ENCODE assay signal across 8 cellular contexts in the genomic region with DNA sequence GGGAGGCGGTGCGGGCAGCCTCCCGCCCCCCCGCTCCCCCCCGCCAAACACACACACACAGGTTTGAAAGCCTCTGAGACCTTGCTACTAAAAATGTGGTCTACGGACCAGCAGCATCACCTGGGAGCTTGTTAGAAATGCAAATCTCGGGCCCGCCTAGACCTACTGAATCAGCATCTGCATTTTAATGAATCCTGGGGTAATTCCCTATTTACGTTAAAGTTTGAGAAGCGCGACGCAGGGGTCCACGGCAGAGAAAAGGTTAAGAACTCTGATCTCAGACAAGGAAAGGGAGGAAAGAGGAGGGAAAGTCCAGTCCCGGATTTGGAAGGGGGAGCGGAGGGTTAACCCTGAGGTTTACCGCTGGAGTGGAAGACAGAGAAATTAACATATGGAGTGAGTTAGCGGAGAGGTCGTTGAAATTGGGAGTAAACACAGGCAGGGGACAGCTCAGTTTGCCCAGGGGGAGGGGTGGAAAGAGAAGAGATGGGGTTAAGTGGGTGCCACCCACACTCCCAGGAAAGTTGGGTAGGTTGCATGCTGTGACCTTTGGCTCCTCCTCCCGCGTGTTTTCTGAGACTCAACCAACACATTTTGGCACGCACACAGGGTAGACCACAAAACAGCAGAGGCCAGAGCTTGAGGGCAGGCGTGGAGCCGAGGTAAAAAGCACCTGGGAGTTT.
A peak's percentile ranks its signal among the peaks of the same experiment; 100 is the strongest.
DNase-seq lines count a peak whose midpoint lies in the region; ATAC-seq and TF ChIP-seq lines count a peak whose summit lies in the region.

No MANE protein-coding gene starts in this region.

- peaks cover 0 to 62% (median 27%) of the 10 kb centered on the region in 45 donors for H3K27me3 ChIP-seq in dorsolateral prefrontal cortex
- no peaks in the 10 kb centered on the region for H3K27me3 ChIP-seq in gastrocnemius medialis
- H3K27me3 ChIP-seq in MG63: peaks cover 2% of the 10 kb centered on the region; the same call in 1 of the 2 replicates

- no peak for TF ChIP-seq CTCF in dorsolateral prefrontal cortex (IDR thresholded peaks at IDR 0.05 in 54 of 56, conservative IDR thresholded peaks at IDR 0.05 in 2 of 56; ENCODE audit: low read depth in 1 of 56, partially characterized antibody in 56 of 56)
- no peak for TF ChIP-seq CTCF in gastrocnemius medialis (IDR thresholded peaks at IDR 0.05 in 4 of 5, conservative IDR thresholded peaks at IDR 0.05 in 1 of 5)

- H3K4me1 ChIP-seq in gastrocnemius medialis: peaks cover 0 to 11% of the 10 kb centered on the region in 2 donors

- peak overlapping the region in 58 of 59 donors; percentile 20 to 66 (median 45) for H3K4me3 ChIP-seq in dorsolateral prefrontal cortex
- peak overlapping the region; percentile 21 to 32 (median 28) for H3K4me3 ChIP-seq in gastrocnemius medialis
- no peak overlapping the region for H3K4me3 ChIP-seq in MG63

- in situ Hi-C loops in gastrocnemius medialis (cut with MboI; ENCODE audit: low sequenced_read_pairs in 4 of 4): no loop called here
- in situ Hi-C loops in G401 (cut with HindIII; ENCODE audit: low sequenced_read_pairs): no loop called here

- H3K9me3 ChIP-seq in T-helper 17 cell (ENCODE audit: control insufficient read depth, low read length, poor library complexity, severe bottlenecking) (no peaks in the 10 kb centered on the region), gastrocnemius medialis (no peaks in the 10 kb centered on the region), MG63 (no peaks in the 10 kb centered on the region)

- ATAC-seq in HG02642 (IDR thresholded peaks at IDR 0.05; ENCODE audit: poor library complexity, unreplicated experiment): peak; percentile 62
- peak; percentile 89 for ATAC-seq in T-helper 17 cell
- no peak for ATAC-seq in gastrocnemius medialis
- no peak for ATAC-seq in HG02981 (IDR thresholded peaks at IDR 0.05; ENCODE audit: unreplicated experiment)

- H3K27ac ChIP-seq in dorsolateral prefrontal cortex (peak overlapping the region in 9 of 59 donors; percentile 2 to 65 (median 24)), gastrocnemius medialis (no peak overlapping the region)

- peak overlapping the region; percentile 67 for H3K27ac Mint-ChIP-seq in T-helper 17 cell

- peaks cover 2% of the 10 kb centered on the region for H3K36me3 Mint-ChIP-seq in T-helper 17 cell (ENCODE audit: low read depth)

- no peaks in the 10 kb centered on the region for H3K36me3 ChIP-seq in gastrocnemius medialis
- no peaks in the 10 kb centered on the region for H3K36me3 ChIP-seq in MG63

- TF ChIP-seq POLR2A in gastrocnemius medialis (IDR thresholded peaks at IDR 0.05): no peak

- intact Hi-C loops in dorsolateral prefrontal cortex (cut with DNase I): no loop called here
- intact Hi-C loops in gastrocnemius medialis (cut with DNase I; ENCODE audit: low total_unique reads): no loop called here

- H3K4me1 Mint-ChIP-seq in T-helper 17 cell: peaks cover 11% of the 10 kb centered on the region

- H3K4me3 Mint-ChIP-seq in T-helper 17 cell: peak overlapping the region; percentile 89

- H3K27me3 Mint-ChIP-seq in T-helper 17 cell: no peaks in the 10 kb centered on the region

- DNase-seq in DMS53 (lab: John Stamatoyannopoulos, UW) (peak; percentile 75), T-helper 17 cell (no peak), dorsolateral prefrontal cortex (no peak), gastrocnemius medialis (no peak), G401 (ENCODE audit: low spot score) (no peak), MG63 (no peak)

Comparison
In these comparisons a context has a peak if more than half of its experiments do, and no peak if none do; other contexts are left out.
1. ATAC-seq: peak in HG02642 (single experiment) and T-helper 17 cell (single experiment); none in gastrocnemius medialis (0 of 2) and HG02981 (single experiment).